29 cellular contexts compared by ENCODE assay signal in genomic region chr7:40899151-40899550, GRCh38.
DNase-seq lines count a peak whose midpoint lies in the region; ATAC-seq, FAIRE-seq and TF ChIP-seq lines count a peak whose summit lies in the region.
"Had no signal": no experiment of that assay in that cellular context is flagged by ENCODE, and none has a peak within 500 bp of the region (broad histone marks: within the 10 kb centered on the region; RNA-seq: fewer than 3 reads in every experiment).

No MANE protein-coding gene starts in this region.

- no peak for FAIRE-seq in HTR-8/SVneo (lab: Jason Lieb, UNC)
- FAIRE-seq: A549, GM18507, K562 had no signal

- no peak overlapping the region for H3K27ac Mint-ChIP-seq in stimulated activated effector memory CD8-positive, alpha-beta T cell treated with anti-CD3 and anti-CD28 coated beads, Interleukin-12 subunit alpha, Interleukin-12 subunit beta, amount 100 ng/mL, for 72 hours
- no peak overlapping the region for H3K27ac Mint-ChIP-seq in activated CD8-positive, alpha-beta T cell treated with anti-CD3 and anti-CD28 coated beads, Interleukin-2, amount 10 ng/mL, durations not matched to agents 7 days and 5 days
- H3K27ac Mint-ChIP-seq: CD8-positive, alpha-beta memory T cell; stimulated activated naive CD8-positive, alpha-beta T cell treated with anti-CD3 and anti-CD28 coated beads, Interleukin-15, amount 100 ng/mL, for 72 hours had no signal

- ATAC-seq in psoas muscle (peak in 3 of 4 donors; percentile 66 to 83 (median 81)), HG02970 (IDR thresholded peaks at IDR 0.05; ENCODE audit: low FRiP score, unreplicated experiment) (no peak)
- ATAC-seq in stimulated activated effector memory CD8-positive, alpha-beta T cell treated with anti-CD3 and anti-CD28 coated beads, Interleukin-12 subunit alpha, Interleukin-12 subunit beta, amount 100 ng/mL, for 72 hours = no peak
- ATAC-seq in activated CD8-positive, alpha-beta T cell treated with anti-CD3 and anti-CD28 coated beads, Interleukin-2, amount 10 ng/mL, durations not matched to agents 7 days and 5 days = no peak
- ATAC-seq: A549; heart right ventricle; K562; PC-3; stimulated activated naive CD8-positive, alpha-beta T cell treated with anti-CD3 and anti-CD28 coated beads, Interleukin-15, amount 100 ng/mL, for 72 hours had no signal

- no peaks in the 10 kb centered on the region for H3K27me3 Mint-ChIP-seq in activated CD8-positive, alpha-beta T cell treated with anti-CD3 and anti-CD28 coated beads, Interleukin-2, amount 10 ng/mL, durations not matched to agents 7 days and 5 days (ENCODE audit: low read depth)
- H3K27me3 Mint-ChIP-seq: CD8-positive, alpha-beta memory T cell; stimulated activated naive CD8-positive, alpha-beta T cell treated with anti-CD3 and anti-CD28 coated beads, Interleukin-15, amount 100 ng/mL, for 72 hours had no signal

- peak overlapping the region; percentile 66 to 85 (median 72) for H3K27ac ChIP-seq in esophagus muscularis mucosa (replicated peaks in 1 of 4)
- H3K27ac ChIP-seq in psoas muscle = no peak overlapping the region
- H3K27ac ChIP-seq: A549, brain microvascular endothelial cell, dorsolateral prefrontal cortex, heart right ventricle, parathyroid adenoma, WERI-Rb-1 had no signal

- H3K27me3 ChIP-seq in BJ (ENCODE audit: control insufficient read depth, insufficient read depth, low read length) (no peaks in the 10 kb centered on the region), esophagus muscularis mucosa (no peaks in the 10 kb centered on the region), psoas muscle (ENCODE audit: insufficient read depth in 3 of 3, low read length in 2 of 3) (no peaks in the 10 kb centered on the region)
- H3K27me3 ChIP-seq: brain microvascular endothelial cell, dorsolateral prefrontal cortex, heart right ventricle had no signal

- H3K36me3 ChIP-seq in BJ (ENCODE audit: control insufficient read depth, insufficient read depth, low read length) (no peaks in the 10 kb centered on the region), esophagus muscularis mucosa (no peaks in the 10 kb centered on the region), psoas muscle (ENCODE audit: insufficient read depth in 1 of 2, low read depth in 1 of 2) (no peaks in the 10 kb centered on the region)
- H3K36me3 ChIP-seq: brain microvascular endothelial cell, heart right ventricle, WERI-Rb-1 had no signal

- no peaks in the 10 kb centered on the region for H3K36me3 Mint-ChIP-seq in stimulated activated effector memory CD8-positive, alpha-beta T cell treated with anti-CD3 and anti-CD28 coated beads, Interleukin-12 subunit alpha, Interleukin-12 subunit beta, amount 100 ng/mL, for 72 hours
- H3K36me3 Mint-ChIP-seq in activated CD8-positive, alpha-beta T cell treated with anti-CD3 and anti-CD28 coated beads, Interleukin-2, amount 10 ng/mL, durations not matched to agents 7 days and 5 days (ENCODE audit: low read depth) = no peaks in the 10 kb centered on the region
- H3K36me3 Mint-ChIP-seq: CD8-positive, alpha-beta memory T cell had no signal

- H3K4me3 Mint-ChIP-seq in stimulated activated effector memory CD8-positive, alpha-beta T cell treated with anti-CD3 and anti-CD28 coated beads, Interleukin-12 subunit alpha, Interleukin-12 subunit beta, amount 100 ng/mL, for 72 hours = no peak overlapping the region
- no peak overlapping the region for H3K4me3 Mint-ChIP-seq in activated CD8-positive, alpha-beta T cell treated with anti-CD3 and anti-CD28 coated beads, Interleukin-2, amount 10 ng/mL, durations not matched to agents 7 days and 5 days
- H3K4me3 Mint-ChIP-seq: CD8-positive, alpha-beta memory T cell; stimulated activated naive CD8-positive, alpha-beta T cell treated with anti-CD3 and anti-CD28 coated beads, Interleukin-15, amount 100 ng/mL, for 72 hours had no signal

- 96% methylated on average over 15 of the region's 15 CpGs for WGBS in esophagus muscularis mucosa
- WGBS in psoas muscle, 3 donors = 77 to 85% (median 83%) methylated on average over 15 of the region's 15 CpGs

- intact Hi-C loops in esophagus muscularis mucosa (cut with DNase I) (no loop called here), psoas muscle (cut with DNase I) (no loop called here)

- peak; percentile 91 for DNase-seq in BJ (ENCODE audit: low read depth)
- peak; percentile 97 for DNase-seq in M059J (ENCODE audit: low read depth)
- no peak for DNase-seq in esophagus muscularis mucosa (ENCODE audit: extremely low spot score)
- DNase-seq in psoas muscle = peak in 1 of 2 donors; percentile 51
- no peak for DNase-seq in stimulated activated effector memory CD8-positive, alpha-beta T cell treated with anti-CD3 and anti-CD28 coated beads, Interleukin-12 subunit alpha, Interleukin-12 subunit beta, amount 100 ng/mL, for 72 hours (ENCODE audit: low spot score in 2 of 2)
- no peak for DNase-seq in activated CD8-positive, alpha-beta T cell treated with anti-CD3 and anti-CD28 coated beads, Interleukin-2, amount 10 ng/mL, durations not matched to agents 7 days and 5 days
- no peak for DNase-seq in HTR-8/SVneo (ENCODE audit: insufficient read length, low spot score)
- DNase-seq: activated CD4-positive, alpha-beta T cell treated with anti-CD3 and anti-CD28 coated beads for 48 hours; activated naive CD4-positive, alpha-beta T cell treated with Interleukin-2 at 50 U/mL for 16 hours; activated T-cell treated with anti-CD3 and anti-CD28 coated beads, Interleukin-2, amount 50 U/mL, for 48 hours; brain microvascular endothelial cell; CD8-positive, alpha-beta memory T cell; dorsolateral prefrontal cortex; HCEC 1CT; heart right ventricle; NCI-H1694; NCI-H524 treated with DMSO at 0.1 percent for 48 hours; NK-92 treated with Interleukin-12 subunit alpha and Interleukin-12 subunit beta, amount 100 ng/mL, for 24 hours; PC-3; SHP77 treated with DMSO at 0.1 percent for 48 hours; stimulated activated naive CD8-positive, alpha-beta T cell treated with anti-CD3 and anti-CD28 coated beads, Interleukin-15, amount 100 ng/mL, for 72 hours; SW 1271; T-helper 9 cell; WERI-Rb-1 had no signal

- no peaks in the 10 kb centered on the region for H3K4me1 Mint-ChIP-seq in stimulated activated effector memory CD8-positive, alpha-beta T cell treated with anti-CD3 and anti-CD28 coated beads, Interleukin-12 subunit alpha, Interleukin-12 subunit beta, amount 100 ng/mL, for 72 hours
- H3K4me1 Mint-ChIP-seq in activated CD8-positive, alpha-beta T cell treated with anti-CD3 and anti-CD28 coated beads, Interleukin-2, amount 10 ng/mL, durations not matched to agents 7 days and 5 days (ENCODE audit: low read depth) = no peaks in the 10 kb centered on the region
- H3K4me1 Mint-ChIP-seq: CD8-positive, alpha-beta memory T cell; stimulated activated naive CD8-positive, alpha-beta T cell treated with anti-CD3 and anti-CD28 coated beads, Interleukin-15, amount 100 ng/mL, for 72 hours had no signal

- H3K9me3 Mint-ChIP-seq in stimulated activated effector memory CD8-positive, alpha-beta T cell treated with anti-CD3 and anti-CD28 coated beads, Interleukin-12 subunit alpha, Interleukin-12 subunit beta, amount 100 ng/mL, for 72 hours = peaks cover 13% of the 10 kb centered on the region
- H3K9me3 Mint-ChIP-seq in activated CD8-positive, alpha-beta T cell treated with anti-CD3 and anti-CD28 coated beads, Interleukin-2, amount 10 ng/mL, durations not matched to agents 7 days and 5 days (ENCODE audit: insufficient read depth) = peaks cover 10% of the 10 kb centered on the region

- no peak for TF ChIP-seq POLR2A in esophagus muscularis mucosa (IDR thresholded peaks at IDR 0.05; ENCODE audit: low read depth)

- CTCF ChIA-PET in BJ (lab: Yijun Ruan, JAX) = no interaction called here
- CTCF ChIA-PET in activated CD8-positive, alpha-beta T cell treated with anti-CD3 and anti-CD28 coated beads, Interleukin-2, amount 10 ng/mL, durations not matched to agents 7 days and 5 days (lab: Charles Lee) = no interaction called here

- TF ChIP-seq EP300 in esophagus muscularis mucosa (IDR thresholded peaks at IDR 0.05) = no peak

- H3K4me1 ChIP-seq in esophagus muscularis mucosa = peaks cover 0 to 13% (median 4%) of the 10 kb centered on the region in 4 donors
- H3K4me1 ChIP-seq in psoas muscle = no peaks in the 10 kb centered on the region
- H3K4me1 ChIP-seq: A549, heart right ventricle, parathyroid adenoma had no signal

- H3K4me3 ChIP-seq in BJ (ENCODE audit: low read depth, low read length) (no peak overlapping the region), esophagus muscularis mucosa (peak overlapping the region; percentile 21 to 53 (median 28)), psoas muscle (no peak overlapping the region)
- H3K4me3 ChIP-seq: A549, dorsolateral prefrontal cortex, heart right ventricle, K562 had no signal

- H3K9me3 ChIP-seq in esophagus muscularis mucosa (no peaks in the 10 kb centered on the region), psoas muscle (no peaks in the 10 kb centered on the region)
- H3K9me3 ChIP-seq: A549 had no signal

- POLR2A ChIA-PET in BJ (lab: Charles Lee) = no interaction called here
- POLR2A ChIA-PET in activated CD8-positive, alpha-beta T cell treated with anti-CD3 and anti-CD28 coated beads, Interleukin-2, amount 10 ng/mL, durations not matched to agents 7 days and 5 days (lab: Charles Lee) = no interaction called here

- TF ChIP-seq CTCF in BJ (IDR thresholded peaks at IDR 0.05; ENCODE audit: insufficient read depth, low read depth, low read length) = no peak
- TF ChIP-seq CTCF in esophagus muscularis mucosa (IDR thresholded peaks at IDR 0.05) = no peak
- TF ChIP-seq CTCF in psoas muscle (IDR thresholded peaks at IDR 0.05) = no peak

Comparison
In these comparisons a context has a peak if more than half of its experiments do, and no peak if none do; other contexts are left out.
1. DNase-seq: peak in BJ (single experiment) and M059J (single experiment); none in esophagus muscularis mucosa (single experiment), stimulated activated effector memory CD8-positive, alpha-beta T cell treated with anti-CD3 and anti-CD28 coated beads, Interleukin-12 subunit alpha, Interleukin-12 subunit beta, amount 100 ng/mL, for 72 hours (0 of 2), activated CD8-positive, alpha-beta T cell treated with anti-CD3 and anti-CD28 coated beads, Interleukin-2, amount 10 ng/mL, durations not matched to agents 7 days and 5 days (single experiment) and HTR-8/SVneo (single experiment).
2. H3K4me3 ChIP-seq: peak in esophagus muscularis mucosa (4 of 4); none in BJ (single experiment) and psoas muscle (single experiment).
3. ATAC-seq: peak in psoas muscle (3 of 4); none in stimulated activated effector memory CD8-positive, alpha-beta T cell treated with anti-CD3 and anti-CD28 coated beads, Interleukin-12 subunit alpha, Interleukin-12 subunit beta, amount 100 ng/mL, for 72 hours (single experiment), HG02970 (single experiment) and activated CD8-positive, alpha-beta T cell treated with anti-CD3 and anti-CD28 coated beads, Interleukin-2, amount 10 ng/mL, durations not matched to agents 7 days and 5 days (single experiment).